ENCODE assay signal across 8 cellular contexts in the genomic region with DNA sequence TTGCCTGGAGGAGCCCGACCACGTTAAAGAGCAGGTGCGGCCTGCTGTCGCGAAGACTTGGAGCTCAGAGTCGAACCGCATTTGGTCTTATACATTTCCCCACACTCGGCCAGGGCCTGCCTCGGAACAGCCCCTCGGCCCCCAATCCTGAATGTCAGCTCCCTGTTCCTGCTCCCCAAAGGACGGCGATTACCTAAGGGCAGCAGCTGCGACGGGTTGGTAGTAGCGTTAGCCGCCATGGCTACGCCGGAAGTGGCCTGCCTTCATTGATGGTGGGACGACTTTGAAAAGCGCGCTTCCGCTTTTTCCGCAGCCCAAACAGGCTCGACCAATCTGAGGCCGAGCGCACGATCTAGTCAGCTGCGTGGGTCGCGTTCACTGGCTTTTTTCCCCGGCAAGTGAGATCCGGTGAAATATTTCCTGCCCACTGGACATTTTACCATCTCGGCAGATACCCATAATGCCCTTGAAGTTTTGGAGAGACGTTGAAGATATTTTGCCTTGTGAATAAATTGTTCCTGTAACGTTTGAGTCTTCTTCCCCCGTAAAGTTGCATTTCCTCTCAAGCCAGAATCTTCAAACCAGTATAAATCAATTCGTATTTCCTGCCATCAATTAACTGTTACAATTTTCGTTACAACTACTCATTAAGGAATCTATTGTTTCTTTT. TPM values are rescaled to one million over a fixed set of nuclear protein-coding genes. Genes with fewer than 3 reads are reported as not detected.
A peak's percentile ranks its signal among the peaks of the same experiment; 100 is the strongest.
DNase-seq lines count a peak whose midpoint lies in the region; ATAC-seq lines count a peak whose summit lies in the region.

A gene (minus strand): TSS at position 254 of the 670 bp plus-strand sequence. CDS start 15 bp downstream, at position 239.

- H3K27me3 ChIP-seq in rectal smooth muscle tissue (ENCODE audit: control insufficient read depth, insufficient read depth, low read length) (no peaks in the 10 kb centered on the region), aorta (ENCODE audit: control insufficient read depth in 1 of 2, insufficient read depth in 2 of 2, low read length in 1 of 2) (no peaks in the 10 kb centered on the region)

- H3K36me3 ChIP-seq in rectal smooth muscle tissue (ENCODE audit: control insufficient read depth, insufficient read depth, low read length), result peaks cover 2% of the 10 kb centered on the region
- H3K36me3 ChIP-seq in aorta (ENCODE audit: control insufficient read depth in 1 of 2, insufficient read depth in 2 of 2, low read length in 1 of 2), result peaks cover 0 to 2% of the 10 kb centered on the region in 2 donors

- intact Hi-C loops in T-helper 2 cell treated with Interferon-gamma antibody and Interleukin-4, amounts not matched to agents 100 ng/mL and 5 ng/mL, for 36 hours (cut with micrococcal nuclease), result loop anchor here (1.0 to 5.0 kb wide), 6 partner anchors 239 to 1893 kb away; a partner anchor contains a TSS
- intact Hi-C loops in aorta (cut with DNase I), result loop anchor here (2.0 to 10.0 kb wide), 5 partner anchors 239 to 1575 kb away; a partner anchor contains a TSS

- peak within 1 kb of the TSS; percentile 87 for H3K27ac ChIP-seq in rectal smooth muscle tissue (ENCODE audit: low read depth, low read length)
- peak within 1 kb of the TSS; percentile 15 to 69 for H3K27ac ChIP-seq in aorta (ENCODE audit: low read depth in 1 of 2, low read length in 2 of 2)

- H3K4me3 ChIP-seq in rectal smooth muscle tissue (ENCODE audit: low read length) (peak within 1 kb of the TSS; percentile 94), aorta (ENCODE audit: low read length in 2 of 2) (peak within 1 kb of the TSS; percentile 69 to 72)

- H3K9me3 ChIP-seq in aorta (ENCODE audit: control insufficient read depth, low read length), result no peaks in the 10 kb centered on the region

- ATAC-seq in GM18499 (IDR thresholded peaks at IDR 0.05; ENCODE audit: insufficient read depth, unreplicated experiment) (peak; percentile 86), HG02943 (IDR thresholded peaks at IDR 0.05; ENCODE audit: low read depth, unreplicated experiment) (peak; percentile 88), aorta (ENCODE audit: low FRiP score) (peak; percentile 96)

- 0% methylated on average over 38 of the region's 38 CpGs for whole genome bisulfite sequencing in aorta, 2 donors

- peak; percentile 66 for DNase-seq in NCI-H187 treated with DMSO at 0.1 percent for 48 hours (lab: John Stamatoyannopoulos, UW)
- peak; percentile 23 to 90 (median 81) for DNase-seq in anterior cingulate cortex (lab: John Stamatoyannopoulos, UW)
- peak; percentile 77 for DNase-seq in hepatic stellate cell (ENCODE audit: low spot score)
- peak; percentile 95 to 97 for DNase-seq in aorta

- H3K9ac ChIP-seq in rectal smooth muscle tissue (ENCODE audit: low read length), result peak within 1 kb of the TSS; percentile 64

- H3K4me1 ChIP-seq in rectal smooth muscle tissue (ENCODE audit: control insufficient read depth, insufficient read depth, low read length) (peaks cover 3% of the 10 kb centered on the region), aorta (ENCODE audit: control insufficient read depth in 1 of 2, insufficient read depth in 2 of 2, low read length in 2 of 2) (peaks cover 0 to 4% of the 10 kb centered on the region in 2 donors)

RNA-seq across cellular contexts. Expression of the gene that starts here (rescaled TPM):
- total RNA-seq in T-helper 2 cell treated with Interferon-gamma antibody and Interleukin-4, amounts not matched to agents 100 ng/mL and 5 ng/mL, for 36 hours, result 72.1 and 80.0 TPM in 2 replicates
- total RNA-seq in aorta, result 10 to 100 TPM; 21.1 to 29.3 TPM
- 100 to 1,000 TPM in 1 of 2 donors, 10 to 100 TPM in 1; 49.7 to 111 TPM for polyA plus RNA-seq in aorta

Comparison
In these comparisons a context has a peak if more than half of its experiments do, and no peak if none do; other contexts are left out.
1. Peak in every context shown above with its lines: DNase-seq, ATAC-seq, H3K4me3 ChIP-seq and H3K27ac ChIP-seq.